ENCODE assay signal across 8 cellular contexts in the genomic region with DNA sequence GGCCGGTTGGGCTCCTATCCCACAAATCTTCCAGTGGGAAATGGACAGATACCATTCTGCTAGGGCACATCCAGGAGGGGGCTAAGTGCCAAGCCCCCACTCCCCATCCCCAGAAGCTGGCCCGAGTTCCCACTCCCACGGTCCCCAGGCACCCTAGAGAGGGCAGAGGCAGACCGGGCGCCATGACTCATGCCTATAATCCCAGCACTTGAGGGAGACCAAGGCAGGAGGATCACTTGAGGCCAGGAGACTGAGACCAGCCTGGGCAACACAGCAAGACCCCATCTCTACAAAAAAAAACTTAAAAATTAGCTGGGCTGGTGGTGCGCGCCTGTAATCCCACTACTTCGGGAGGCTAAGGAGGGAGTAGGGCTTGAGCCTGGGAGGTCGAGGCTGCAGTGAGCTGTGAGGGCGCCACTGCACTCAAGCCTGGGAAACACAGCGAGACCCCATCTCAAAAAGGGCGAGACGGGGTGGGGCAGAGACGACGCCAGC.
A peak's percentile ranks its signal among the peaks of the same experiment; 100 is the strongest.
DNase-seq lines count a peak whose midpoint lies in the region.

No MANE protein-coding gene starts in this region.

- DNase-seq in NCI-H146 (lab: John Stamatoyannopoulos, UW) (peak; percentile 19), NCI-H146 treated with DMSO at 0.1 percent for 48 hours (lab: John Stamatoyannopoulos, UW; ENCODE audit: unreplicated experiment) (no peak), epidermal melanocyte (ENCODE audit: insufficient read length, low spot score) (no peak), LoVo (ENCODE audit: low spot score) (no peak), NCI-H2081 (lab: John Stamatoyannopoulos, UW) (no peak)

- H3K4me3 ChIP-seq in iPS-20b (ENCODE audit: low read length) (peak overlapping the region; percentile 66), subcutaneous abdominal adipose tissue (ENCODE audit: low read depth in 1 of 5, low read length in 5 of 5) (peak overlapping the region; percentile 66 to 81 (median 73))

- peaks cover 49% of the 10 kb centered on the region for H3K4me1 Mint-ChIP-seq in activated naive CD8-positive, alpha-beta T cell (ENCODE audit: low read depth)

- H3K36me3 ChIP-seq in iPS-20b (ENCODE audit: insufficient read depth, low read depth, low read length): peaks cover 41% of the 10 kb centered on the region
- no peaks in the 10 kb centered on the region for H3K36me3 ChIP-seq in subcutaneous abdominal adipose tissue (ENCODE audit: control insufficient read depth in 5 of 5, insufficient read depth in 5 of 5, low read length in 5 of 5)

- H3K9me3 ChIP-seq in iPS-20b (ENCODE audit: insufficient read depth, low read depth, low read length): no peaks in the 10 kb centered on the region
- no peaks in the 10 kb centered on the region for H3K9me3 ChIP-seq in subcutaneous abdominal adipose tissue (ENCODE audit: control insufficient read depth in 5 of 5, low read length in 5 of 5)

- H3K27ac Mint-ChIP-seq in activated naive CD8-positive, alpha-beta T cell: peak overlapping the region; percentile 50

- peak overlapping the region; percentile 81 for H3K4me3 Mint-ChIP-seq in activated naive CD8-positive, alpha-beta T cell

- H3K9ac ChIP-seq in iPS-20b (ENCODE audit: low read depth, low read length) (peak overlapping the region; percentile 58; the same call in 1 of the 2 replicates), subcutaneous abdominal adipose tissue (ENCODE audit: low read length in 5 of 5) (peak overlapping the region in 4 of 5 donors; percentile 56 to 83 (median 67))

- H3K9me3 Mint-ChIP-seq in activated naive CD8-positive, alpha-beta T cell (ENCODE audit: low read depth): no peaks in the 10 kb centered on the region

- peaks cover 10% of the 10 kb centered on the region; the same call in 1 of the 2 replicates for H3K4me1 ChIP-seq in iPS-20b (ENCODE audit: insufficient read depth, low read length)
- H3K4me1 ChIP-seq in subcutaneous abdominal adipose tissue (ENCODE audit: control insufficient read depth in 5 of 5, insufficient read depth in 5 of 5, low read length in 5 of 5): peaks cover 2 to 37% (median 35%) of the 10 kb centered on the region in 5 donors

- H3K36me3 Mint-ChIP-seq in activated naive CD8-positive, alpha-beta T cell: peaks cover 7% of the 10 kb centered on the region

- H3K27me3 Mint-ChIP-seq in activated naive CD8-positive, alpha-beta T cell: no peaks in the 10 kb centered on the region

- H3K27ac ChIP-seq in iPS-20b (ENCODE audit: low read length) (no peak overlapping the region), subcutaneous abdominal adipose tissue (ENCODE audit: low read depth, low read length) (peak overlapping the region; percentile 40)

- no peaks in the 10 kb centered on the region for H3K27me3 ChIP-seq in iPS-20b (ENCODE audit: insufficient read depth, low read length)
- no peaks in the 10 kb centered on the region for H3K27me3 ChIP-seq in subcutaneous abdominal adipose tissue (ENCODE audit: control insufficient read depth in 5 of 5, insufficient read depth in 4 of 5, low read length in 5 of 5)
